ENCODE assay signal across 10 cellular contexts in genomic region chr2:191318729-191319078, GRCh38.
DNase-seq lines count a peak whose midpoint lies in the region; ATAC-seq and TF ChIP-seq lines count a peak whose summit lies in the region.
"Had no signal": no experiment of that assay in that cellular context is flagged by ENCODE, and none has a peak within 500 bp of the region (broad histone marks: within the 10 kb centered on the region; RNA-seq: fewer than 3 reads in every experiment).

No MANE protein-coding gene starts in this region.

- H3K27me3 ChIP-seq in HAP-1 (ENCODE audit: low read depth) (no peaks in the 10 kb centered on the region), RWPE2 (ENCODE audit: insufficient read depth, poor library complexity, severe bottlenecking) (no peaks in the 10 kb centered on the region), MM.1S (replicated peaks; ENCODE audit: insufficient read depth, low read length) (no peaks in the 10 kb centered on the region)
- H3K27me3 ChIP-seq: heart right ventricle had no signal

- DNase-seq in HAP-1 (ENCODE audit: low spot score in 2 of 2): peak; percentile 38 to 55
- DNase-seq in RWPE2 (ENCODE audit: low spot score): no peak
- peak; percentile 74 for DNase-seq in foreskin melanocyte
- DNase-seq in renal cortical epithelial cell (ENCODE audit: low read depth): peak; percentile 61
- DNase-seq in MM.1S: no peak
- no peak for DNase-seq in activated naive CD4-positive, alpha-beta T cell treated with anti-CD3 and anti-CD28 coated beads, Interleukin-2, amount 50 U/mL, for 16 hours
- no peak for DNase-seq in amniotic stem cell (lab: John Stamatoyannopoulos, UW)
- DNase-seq: stimulated activated CD4-positive, alpha-beta T cell treated with anti-CD3 and anti-CD28 coated beads, Interleukin-2, amount 100 ng/mL, for 48 hours had no signal

- no peaks in the 10 kb centered on the region for H3K36me3 ChIP-seq in HAP-1 (replicated peaks)
- H3K36me3 ChIP-seq in RWPE2 (ENCODE audit: low read depth): peaks cover 5% of the 10 kb centered on the region; the same call in 1 of the 2 replicates
- H3K36me3 ChIP-seq in MM.1S (replicated peaks; ENCODE audit: insufficient read depth, low read length): no peaks in the 10 kb centered on the region
- H3K36me3 ChIP-seq: heart right ventricle had no signal

- no peaks in the 10 kb centered on the region for H3F3A ChIP-seq in MM.1S (ENCODE audit: insufficient read depth, low read length)

- no peaks in the 10 kb centered on the region for H3K79me2 ChIP-seq in MM.1S (ENCODE audit: low read length)

- in situ Hi-C loops in HAP-1 (cut with MboI; ENCODE audit: low sequenced_read_pairs): no loop called here

- no peaks in the 10 kb centered on the region for H4K20me1 ChIP-seq in MM.1S (ENCODE audit: insufficient read depth, low read length)

- H3K4me3 ChIP-seq in HAP-1 (no peak overlapping the region), RWPE2 (ENCODE audit: severe bottlenecking) (no peak overlapping the region), MM.1S (ENCODE audit: low read length) (no peak overlapping the region)
- H3K4me3 ChIP-seq: heart right ventricle had no signal

- peak; percentile 84 for ATAC-seq in RWPE2 (ENCODE audit: low read depth)
- ATAC-seq in activated CD4-positive, CD25-positive, alpha-beta regulatory T cell treated with anti-CD3 and anti-CD28 coated beads, Interleukin-2, amount 50 U/mL, for 24 hours: no peak

- H3K9me3 ChIP-seq in HAP-1 (no peaks in the 10 kb centered on the region), RWPE2 (ENCODE audit: severe bottlenecking) (peaks cover 2% of the 10 kb centered on the region), MM.1S (replicated peaks; ENCODE audit: insufficient read depth, low read length) (no peaks in the 10 kb centered on the region)

- no peak overlapping the region for H3K9ac ChIP-seq in MM.1S (ENCODE audit: low read length)

- H3K4me1 ChIP-seq in HAP-1 (peaks cover 15% of the 10 kb centered on the region), RWPE2 (ENCODE audit: insufficient read depth, poor library complexity, severe bottlenecking) (peaks cover 62% of the 10 kb centered on the region), MM.1S (ENCODE audit: low read length) (no peaks in the 10 kb centered on the region)

- H3K27ac ChIP-seq in RWPE2 (ENCODE audit: poor library complexity, severe bottlenecking) (peak overlapping the region; percentile 53), MM.1S (ENCODE audit: low read length) (no peak overlapping the region)

- H2AFZ ChIP-seq in MM.1S (ENCODE audit: low read length): no peak overlapping the region

- TF ChIP-seq CTCF in RWPE2 (IDR thresholded peaks at IDR 0.05; ENCODE audit: poor library complexity, severe bottlenecking) (no peak), MM.1S (IDR thresholded peaks at IDR 0.05; ENCODE audit: low read length) (no peak)

- no peaks in the 10 kb centered on the region for H3K9me2 ChIP-seq in MM.1S (replicated peaks; ENCODE audit: insufficient read depth, low read length)

- no peak overlapping the region for H3K4me2 ChIP-seq in MM.1S (ENCODE audit: low read depth, low read length)

Comparison
In these comparisons a context has a peak if more than half of its experiments do, and no peak if none do; other contexts are left out.
1. DNase-seq: peak in HAP-1 (2 of 2), foreskin melanocyte (single experiment) and renal cortical epithelial cell (single experiment); none in RWPE2 (single experiment), MM.1S (single experiment), activated naive CD4-positive, alpha-beta T cell treated with anti-CD3 and anti-CD28 coated beads, Interleukin-2, amount 50 U/mL, for 16 hours (single experiment) and amniotic stem cell (single experiment).